21 cellular contexts compared by ENCODE assay signal in the genomic region with DNA sequence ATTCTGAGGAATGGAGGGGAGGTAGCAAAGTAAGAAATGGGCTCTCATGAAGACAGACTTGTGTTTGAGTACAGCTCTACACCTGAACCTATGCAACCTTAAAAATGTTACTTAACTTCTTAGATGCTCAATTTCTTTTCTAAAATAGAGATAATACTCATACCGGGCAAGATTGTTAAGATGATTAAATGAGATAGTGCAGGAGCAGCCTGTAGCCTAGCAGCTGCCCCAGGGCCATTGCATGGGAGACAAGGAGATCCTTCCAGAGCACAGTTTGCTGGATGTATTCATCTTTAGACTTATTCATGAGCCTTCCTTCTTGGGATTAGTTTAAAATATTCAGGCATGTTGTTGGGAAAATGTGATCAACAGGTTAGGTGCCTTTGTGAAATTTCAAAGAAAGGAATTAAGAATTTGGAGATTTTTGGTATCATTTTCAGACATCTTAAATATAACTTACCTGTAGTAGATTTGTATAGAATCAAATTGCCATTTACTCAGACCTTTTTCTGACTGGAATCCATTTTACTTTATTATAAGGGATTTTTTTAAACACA.
"Had no signal": no experiment of that assay in that cellular context is flagged by ENCODE, and none has a peak within 500 bp of the region (broad histone marks: within the 10 kb centered on the region; RNA-seq: fewer than 3 reads in every experiment).

No MANE protein-coding gene starts in this region.

- ATAC-seq: left colon; naive thymus-derived CD8-positive, alpha-beta T cell; right cardiac atrium had no signal

- H3K36me3 Mint-ChIP-seq: activated CD4-positive, alpha-beta memory T cell treated with anti-CD3 and anti-CD28 coated beads for 36 hours; activated naive CD4-positive, alpha-beta T cell treated with anti-CD3 and anti-CD28 coated beads, Interleukin-2, amount 10 ng/mL, durations not matched to agents 7 days and 5 days had no signal

- H3K9me3 Mint-ChIP-seq: activated CD4-positive, alpha-beta memory T cell treated with anti-CD3 and anti-CD28 coated beads for 36 hours; activated CD4-positive, alpha-beta T cell treated with anti-CD3 and anti-CD28 coated beads, Interleukin-2, amount 10 ng/mL, durations not matched to agents 24 days and 14 days; activated naive CD4-positive, alpha-beta T cell treated with anti-CD3 and anti-CD28 coated beads, Interleukin-2, amount 10 ng/mL, durations not matched to agents 7 days and 5 days; activated T-helper 1 cell treated with anti-CD3 and anti-CD28 coated beads, Interleukin-12 subunit alpha, Interleukin-12 subunit beta, Interleukin-2, Interleukin-4 antibody, amounts not matched to agents 30 ng/mL and 10 ng/mL and 1 ng/mL, durations not matched to agents 14 hours and 24 hours and 36 hours; memory B cell; naive thymus-derived CD8-positive, alpha-beta T cell had no signal

- H3K36me3 ChIP-seq: ascending aorta, brain microvascular endothelial cell, tibial nerve had no signal

- H3K27ac Mint-ChIP-seq: activated CD4-positive, alpha-beta memory T cell treated with anti-CD3 and anti-CD28 coated beads for 36 hours; activated CD4-positive, alpha-beta T cell treated with anti-CD3 and anti-CD28 coated beads, Interleukin-2, amount 10 ng/mL, durations not matched to agents 24 days and 14 days; activated naive CD4-positive, alpha-beta T cell treated with anti-CD3 and anti-CD28 coated beads, Interleukin-2, amount 10 ng/mL, durations not matched to agents 7 days and 5 days; activated naive CD8-positive, alpha-beta T cell treated with anti-CD3 and anti-CD28 coated beads, Interleukin-2, amount 10 ng/mL, durations not matched to agents 7 days and 5 days; activated T-helper 1 cell treated with anti-CD3 and anti-CD28 coated beads, Interleukin-12 subunit alpha, Interleukin-12 subunit beta, Interleukin-2, Interleukin-4 antibody, amounts not matched to agents 30 ng/mL and 10 ng/mL and 1 ng/mL, durations not matched to agents 14 hours and 24 hours and 36 hours; memory B cell had no signal

- H3K27ac ChIP-seq: ascending aorta, brain microvascular endothelial cell, spleen, tibial nerve had no signal

- H3K4me3 ChIP-seq: ascending aorta, spleen, tibial nerve had no signal

- H3K4me1 ChIP-seq: ascending aorta, spleen had no signal

- H3K4me1 Mint-ChIP-seq: activated naive CD4-positive, alpha-beta T cell treated with anti-CD3 and anti-CD28 coated beads, Interleukin-2, amount 10 ng/mL, durations not matched to agents 7 days and 5 days had no signal

- H3K27me3 ChIP-seq: ascending aorta, brain microvascular endothelial cell, spleen, tibial nerve had no signal

- H3K27me3 Mint-ChIP-seq: activated CD4-positive, alpha-beta memory T cell treated with anti-CD3 and anti-CD28 coated beads for 36 hours; activated CD4-positive, alpha-beta T cell treated with anti-CD3 and anti-CD28 coated beads, Interleukin-2, amount 10 ng/mL, durations not matched to agents 24 days and 14 days; activated naive CD4-positive, alpha-beta T cell treated with anti-CD3 and anti-CD28 coated beads, Interleukin-2, amount 10 ng/mL, durations not matched to agents 7 days and 5 days; activated naive CD8-positive, alpha-beta T cell treated with anti-CD3 and anti-CD28 coated beads, Interleukin-2, amount 10 ng/mL, durations not matched to agents 7 days and 5 days; memory B cell; naive thymus-derived CD8-positive, alpha-beta T cell had no signal

- H3K4me3 Mint-ChIP-seq: activated CD4-positive, alpha-beta memory T cell treated with anti-CD3 and anti-CD28 coated beads for 36 hours; activated CD4-positive, alpha-beta T cell treated with anti-CD3 and anti-CD28 coated beads, Interleukin-2, amount 10 ng/mL, durations not matched to agents 24 days and 14 days; activated naive CD4-positive, alpha-beta T cell treated with anti-CD3 and anti-CD28 coated beads, Interleukin-2, amount 10 ng/mL, durations not matched to agents 7 days and 5 days; activated naive CD8-positive, alpha-beta T cell treated with anti-CD3 and anti-CD28 coated beads, Interleukin-2, amount 10 ng/mL, durations not matched to agents 7 days and 5 days; activated T-helper 1 cell treated with anti-CD3 and anti-CD28 coated beads, Interleukin-12 subunit alpha, Interleukin-12 subunit beta, Interleukin-2, Interleukin-4 antibody, amounts not matched to agents 30 ng/mL and 10 ng/mL and 1 ng/mL, durations not matched to agents 14 hours and 24 hours and 36 hours; memory B cell; naive thymus-derived CD8-positive, alpha-beta T cell had no signal

- H3K9me3 ChIP-seq: ascending aorta, spleen, tibial nerve had no signal

- DNase-seq: activated CD4-positive, alpha-beta memory T cell treated with anti-CD3 and anti-CD28 coated beads for 36 hours; activated CD4-positive, alpha-beta T cell treated with anti-CD3 and anti-CD28 coated beads, Interleukin-2, amount 10 ng/mL, durations not matched to agents 24 days and 14 days; activated CD4-positive, CD25-positive, alpha-beta regulatory T cell treated with anti-CD3 and anti-CD28 coated beads, Interleukin-2, amount 50 U/mL, for 72 hours; activated CD8-positive, alpha-beta memory T cell treated with anti-CD3 and anti-CD28 coated beads, Interleukin-2, amount 50 U/mL, for 4 hours; activated gamma-delta T cell; activated naive CD4-positive, alpha-beta T cell treated with anti-CD3 and anti-CD28 coated beads, Interleukin-2, amount 10 ng/mL, durations not matched to agents 7 days and 5 days; activated naive CD8-positive, alpha-beta T cell treated with anti-CD3 and anti-CD28 coated beads, Interleukin-2, amount 10 ng/mL, durations not matched to agents 7 days and 5 days; activated T-cell treated with anti-CD3 and anti-CD28 coated beads, Interleukin-2, amount 50 U/mL, for 1 hour; caudate nucleus; kidney; left colon; naive thymus-derived CD8-positive, alpha-beta T cell; right cardiac atrium; spleen; stimulated activated naive CD4-positive, alpha-beta T cell treated with Interleukin-2 at 50 U/mL for 16 hours; T-helper 9 cell had no signal
